ENCODE assay signal across 23 cellular contexts in genomic region chr5:17916451-17916850, GRCh38.
"Had no signal": no experiment of that assay in that cellular context is flagged by ENCODE, and none has a peak within 500 bp of the region (broad histone marks: within the 10 kb centered on the region; RNA-seq: fewer than 3 reads in every experiment).

No MANE protein-coding gene starts in this region.

- DNase-seq: activated CD4-positive, alpha-beta memory T cell treated with anti-CD3 and anti-CD28 coated beads for 36 hours; activated CD4-positive, alpha-beta T cell treated with anti-CD3 and anti-CD28 coated beads for 36 hours; activated CD4-positive, alpha-beta T cell treated with anti-CD3 and anti-CD28 coated beads, Interleukin-2, amount 10 ng/mL, durations not matched to agents 24 days and 14 days; activated CD4-positive, CD25-positive, alpha-beta regulatory T cell; activated CD4-positive, CD25-positive, alpha-beta regulatory T cell treated with anti-CD3 and anti-CD28 coated beads, Interleukin-2, amount 50 U/mL, for 72 hours; activated CD8-positive, alpha-beta memory T cell treated with anti-CD3 and anti-CD28 coated beads, Interleukin-2, amount 10 ng/mL, durations not matched to agents 7 days and 5 days; activated CD8-positive, alpha-beta memory T cell treated with anti-CD3 and anti-CD28 coated beads, Interleukin-2, amount 50 U/mL, for 4 hours; activated CD8-positive, alpha-beta T cell treated with anti-CD3 and anti-CD28 coated beads, Interleukin-2, amount 10 ng/mL, durations not matched to agents 7 days and 5 days; activated effector memory CD4-positive, alpha-beta T cell treated with anti-CD3 and anti-CD28 coated beads, Interleukin-2, amount 50 U/mL, for 16 hours; activated naive CD4-positive, alpha-beta T cell treated with anti-CD3 and anti-CD28 coated beads for 36 hours; activated naive CD8-positive, alpha-beta T cell treated with anti-CD3 and anti-CD28 coated beads, Interleukin-2, amount 10 ng/mL, durations not matched to agents 7 days and 5 days; activated T-cell treated with anti-CD3 and anti-CD28 coated beads, Interleukin-2, amount 50 U/mL, for 1 hour; activated T-cell treated with anti-CD3 and anti-CD28 coated beads, Interleukin-2, amount 50 U/mL, for 48 hours; central memory CD4-positive, alpha-beta T cell; cerebellar nuclear complex; colonic mucosa; effector CD8-positive, alpha-beta T cell; esophagus squamous epithelium; foreskin melanocyte; T-helper 1 cell; T-helper 17 cell had no signal

- ATAC-seq: activated CD4-positive, alpha-beta T cell treated with anti-CD3 and anti-CD28 coated beads for 36 hours; activated CD8-positive, alpha-beta memory T cell treated with anti-CD3 and anti-CD28 coated beads, Interleukin-2, amount 10 ng/mL, durations not matched to agents 7 days and 5 days; activated CD8-positive, alpha-beta T cell treated with anti-CD3 and anti-CD28 coated beads, Interleukin-2, amount 10 ng/mL, durations not matched to agents 7 days and 5 days; activated naive CD4-positive, alpha-beta T cell treated with anti-CD3 and anti-CD28 coated beads, Interleukin-2, amount 50 U/mL, for 72 hours; gastroesophageal sphincter; T-helper 17 cell had no signal
